In genomic region chr17:61411944-61412859, GRCh38 we compare ENCODE assay signal across 8 cellular contexts. TPM values are rescaled to one million over a fixed set of nuclear protein-coding genes. Genes with fewer than 3 reads are reported as not detected.
DNase-seq lines count a peak whose midpoint lies in the region; ATAC-seq and TF ChIP-seq lines count a peak whose summit lies in the region.

No MANE protein-coding gene starts in this region.

- H3K27me3 ChIP-seq in ascending aorta, result no peaks in the 10 kb centered on the region

- CTCF ChIA-PET in GM10248 (lab: Yijun Ruan, JAX), result interaction anchor here (0.6 to 5.9 kb wide), 40 partner anchors 9 to 701 kb away, joined by 3 to 43 read pairs (median 4); partner anchors contain the start of gene TBX2

- POLR2A ChIA-PET in GM10248 (lab: Yijun Ruan, JAX), result no interaction called here

- DNase-seq in GM10248 (ENCODE audit: extremely low spot score), result peak; percentile 92
- DNase-seq in NB4 (ENCODE audit: low read depth), result peak; percentile 74
- peak; percentile 69 to 85 (median 71) for DNase-seq in T-helper 17 cell
- DNase-seq in ascending aorta (ENCODE audit: low spot score in 2 of 2), result peak; percentile 35 to 91
- DNase-seq in hepatic stellate cell (ENCODE audit: low spot score), result peak; percentile 89
- DNase-seq in retina, result peak; percentile 99

- TF ChIP-seq POLR2A in NB4 (IDR thresholded peaks at IDR 0.05; ENCODE audit: extremely low read depth, insufficient read length), result no peak

- intact Hi-C loops in ascending aorta (cut with DNase I), result loop anchor here (1.0 to 10.0 kb wide), 8 partner anchors 451 to 1020 kb away; partner anchors contain the start of genes APPBP2, BCAS3, BRIP1 and PPM1D

- H3K4me1 Mint-ChIP-seq in T-helper 17 cell, result peaks cover 17% of the 10 kb centered on the region

- ATAC-seq in HG02571 (IDR thresholded peaks at IDR 0.05; ENCODE audit: unreplicated experiment) (peak; percentile 73), T-helper 17 cell (peak; percentile 84), GM18861 (IDR thresholded peaks at IDR 0.05; ENCODE audit: unreplicated experiment) (no peak)

- H3K4me3 Mint-ChIP-seq in T-helper 17 cell, result peak overlapping the region; percentile 82

- no peaks in the 10 kb centered on the region for H3K36me3 ChIP-seq in ascending aorta

- peak overlapping the region; percentile 94 to 96 for H3K27ac ChIP-seq in ascending aorta

- H3K4me3 ChIP-seq in NB4 (ENCODE audit: low read depth, low read length) (peak overlapping the region; percentile 28), ascending aorta (peak overlapping the region; percentile 78 to 80)

- H3K27ac Mint-ChIP-seq in T-helper 17 cell, result no peak overlapping the region

- peak; percentile 89 for TF ChIP-seq CTCF in GM10248 (IDR thresholded peaks at IDR 0.05; ENCODE audit: control extremely low read depth, extremely low read depth, low read depth, missing control alignments)
- TF ChIP-seq CTCF in NB4 (IDR thresholded peaks at IDR 0.05; ENCODE audit: low read depth, low read length), result peak; percentile 80
- TF ChIP-seq CTCF in ascending aorta (IDR thresholded peaks at IDR 0.05), result peak; percentile 99 to 100 (median 99)

- peaks cover 2% of the 10 kb centered on the region for H3K36me3 Mint-ChIP-seq in T-helper 17 cell (ENCODE audit: low read depth)

- H3K9me3 ChIP-seq in T-helper 17 cell (ENCODE audit: control insufficient read depth, low read length, poor library complexity, severe bottlenecking), result no peaks in the 10 kb centered on the region
- H3K9me3 ChIP-seq in ascending aorta, result no peaks in the 10 kb centered on the region

- peaks cover 9 to 39% of the 10 kb centered on the region in 2 donors for H3K4me1 ChIP-seq in ascending aorta

- H3K27me3 Mint-ChIP-seq in T-helper 17 cell, result peaks cover 27% of the 10 kb centered on the region

RNA-seq across cellular contexts. Expression of gene TBX2, which starts 12.6 kb away (rescaled TPM):
- under 1 TPM in 1 of 2 donors, not detected in 1; 0.50 TPM for total RNA-seq in T-helper 17 cell
- total RNA-seq in ascending aorta, result 100 TPM

RNA-seq across cellular contexts. Expression of gene TBX4, which starts 40.0 kb away (rescaled TPM):
- total RNA-seq in T-helper 17 cell (not detected), ascending aorta (not detected)

Comparison
In these comparisons a context has a peak if more than half of its experiments do, and no peak if none do; other contexts are left out.
1. RNA of gene TBX2, which starts 12.6 kb away (total RNA-seq): 100 TPM in ascending aorta (single experiment); 0.50 TPM in T-helper 17 cell; every median in the first group is over 10 times any median in the second.
2. Peak in every context shown above with its lines, with median percentiles within 50 percentile points of each other: DNase-seq and CTCF ChIP-seq.